In the genomic region with DNA sequence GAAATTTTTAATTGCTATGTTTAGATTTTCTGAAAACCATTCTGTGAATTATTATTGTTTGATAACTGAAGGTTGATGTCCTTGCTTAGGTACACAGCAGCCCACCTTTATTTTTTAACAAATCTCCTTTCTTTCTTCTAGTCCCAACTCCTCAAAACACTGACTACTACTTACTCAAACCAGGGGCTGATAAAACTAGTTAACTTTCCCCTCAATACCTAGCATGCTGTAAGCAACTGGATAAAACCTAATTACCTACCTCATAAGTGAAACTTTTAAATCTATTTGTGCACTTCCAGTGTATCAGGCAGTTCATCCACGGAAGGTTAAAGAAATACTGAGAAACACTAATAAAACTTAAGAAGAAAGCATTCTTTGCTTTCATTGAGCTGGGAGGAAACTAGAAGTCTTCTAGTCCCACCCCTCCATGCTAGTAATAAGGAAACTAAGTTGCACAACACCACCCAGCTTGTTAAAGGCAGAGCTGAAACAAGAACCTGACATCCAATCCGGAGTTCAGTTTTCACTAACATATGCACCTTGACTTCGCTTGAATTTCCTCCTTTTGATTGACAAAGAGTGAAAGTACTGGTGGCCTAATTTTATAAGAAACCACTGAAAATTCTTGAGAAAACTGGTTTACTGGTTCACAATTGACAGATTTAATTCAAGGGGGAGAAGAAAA, we compare ENCODE assay signal across 8 cellular contexts.
DNase-seq lines count a peak whose midpoint lies in the region; ATAC-seq, FAIRE-seq and TF ChIP-seq lines count a peak whose summit lies in the region.

No MANE protein-coding gene starts in this region.

- H3K4me1 ChIP-seq in right lobe of liver, result no peaks in the 10 kb centered on the region
- no peaks in the 10 kb centered on the region for H3K4me1 ChIP-seq in HepG2 (ENCODE audit: insufficient read depth, low read length)

- no peaks in the 10 kb centered on the region for H4K20me1 ChIP-seq in HepG2 (ENCODE audit: insufficient read depth, low read length)

- DNase-seq in right lobe of liver (no peak), HepG2 (ENCODE audit: low spot score) (no peak), OCI-M1 (lab: John Stamatoyannopoulos, UW) (peak; percentile 36), germinal center (ENCODE audit: low spot score) (peak; percentile 55), ureter (ENCODE audit: low spot score) (peak; percentile 66), AG08396 (ENCODE audit: low spot score) (no peak), COR-L47 (lab: John Stamatoyannopoulos, UW) (no peak)

- no peak overlapping the region for H3K27ac ChIP-seq in right lobe of liver
- H3K27ac ChIP-seq in HepG2 (ENCODE audit: extremely low read length, insufficient read depth, low read length), result no peak overlapping the region

- no peak overlapping the region for H2AFZ ChIP-seq in HepG2 (ENCODE audit: low read length)

- no peak for FAIRE-seq in HepG2 (lab: Jason Lieb, UNC)

- H3K36me3 ChIP-seq in right lobe of liver, result no peaks in the 10 kb centered on the region
- H3K36me3 ChIP-seq in HepG2 (replicated peaks in 1 of 2; ENCODE audit: control insufficient read depth in 1 of 2, insufficient read depth in 2 of 2, low read length in 2 of 2), result no peaks in the 10 kb centered on the region

- H3K4me3 ChIP-seq in right lobe of liver (no peak overlapping the region), HepG2 (replicated peaks in 1 of 3; ENCODE audit: insufficient read depth in 1 of 3, low read depth in 2 of 3, low read length in 3 of 3) (no peak overlapping the region)

- no peak overlapping the region for H3K4me2 ChIP-seq in HepG2 (ENCODE audit: low read depth, low read length)

- intact Hi-C loops in right lobe of liver (cut with DNase I) (no loop called here), HepG2 (cut with micrococcal nuclease; ENCODE audit: unreplicated experiment) (no loop called here)

- TF ChIP-seq CTCF in right lobe of liver (IDR thresholded peaks at IDR 0.05), result no peak
- TF ChIP-seq CTCF in HepG2 (CRISPR knock-in tag; IDR thresholded peaks at IDR 0.05), result no peak

- no TSS peak for BruUV-seq in HepG2 (replicated peaks; lab: Mats Ljungman, UMichigan)

- no peaks in the 10 kb centered on the region for H3K9me3 ChIP-seq in right lobe of liver
- H3K9me3 ChIP-seq in HepG2 (ENCODE audit: low read length), result no peaks in the 10 kb centered on the region

- no peak for TF ChIP-seq RAD21 in HepG2 (CRISPR knock-in tag; IDR thresholded peaks at IDR 0.05)

- CTCF ChIA-PET in HepG2 (lab: Yijun Ruan, JAX; ENCODE audit: low intra/inter-chr PET ratio, low total read pairs), result no interaction called here

- in situ Hi-C loops in HepG2 (cut with HindIII; ENCODE audit: extremely low pct_ligation_motif_present, low pct_unique_long_range_greater_than_20kb), result no loop called here

- peak; percentile 56 to 86 (median 72) for ATAC-seq in right lobe of liver
- ATAC-seq in HepG2, result no peak
- peak; percentile 100 for ATAC-seq in HG02970 (IDR thresholded peaks at IDR 0.05; ENCODE audit: low FRiP score, unreplicated experiment)

- no peaks in the 10 kb centered on the region for H3K79me2 ChIP-seq in HepG2 (ENCODE audit: insufficient read depth, low read length)

- H3K27me3 ChIP-seq in right lobe of liver (no peaks in the 10 kb centered on the region), HepG2 (ENCODE audit: control insufficient read depth in 1 of 2, insufficient read depth in 2 of 2, low read length in 2 of 2) (0 out of 5 replicates have a peak, but pooled peaks cover 0 to 2% of the 10 kb centered on the region in 2 experiments)

- no peak for TF ChIP-seq EP300 in HepG2 (IDR thresholded peaks at IDR 0.05; ENCODE audit: low read depth in 2 of 2, low read length in 2 of 2)
- no peak for TF ChIP-seq EP300 in HepG2 (CRISPR knock-in tag; IDR thresholded peaks at IDR 0.05; ENCODE audit: borderline replicate concordance)

- WGBS in right lobe of liver (ENCODE audit: insufficient coverage, low coverage, low lambda C conversion rate, missing lambda C conversion rate), result 34% methylated on average over 3 of the region's 3 CpGs
- WGBS in HepG2 (ENCODE audit: low lambda C conversion rate), result 0% methylated on average over 3 of the region's 3 CpGs

- POLR2A ChIA-PET in HepG2 (lab: Yijun Ruan, JAX), result no interaction called here

- TF ChIP-seq POLR2A in right lobe of liver (IDR thresholded peaks at IDR 0.05) (no peak), HepG2 (IDR thresholded peaks at IDR 0.05; ENCODE audit: insufficient read depth in 1 of 2, low read depth in 2 of 2, low read length in 2 of 2) (no peak)

- H3K9ac ChIP-seq in HepG2 (ENCODE audit: insufficient read depth, low read depth, low read length), result no peak overlapping the region

TF ChIP-seq in HepG2, 621 proteins besides CTCF, POLR2A, EP300 and RAD21:
- TF ChIP-seq MAZ (IDR thresholded peaks at IDR 0.05; ENCODE audit: borderline replicate concordance, low read depth, low read length), result no peak
- no peak for TF ChIP-seq MAZ (CRISPR knock-in tag; IDR thresholded peaks at IDR 0.05; ENCODE audit: low read depth)
- TF ChIP-seq ZNF451 (CRISPR knock-in tag; IDR thresholded peaks at IDR 0.05), result no peak
- TF ChIP-seq ZNF614 (CRISPR knock-in tag; IDR thresholded peaks at IDR 0.05; ENCODE audit: borderline replicate concordance), result no peak
- TF ChIP-seq MXD4 (CRISPR knock-in tag; IDR thresholded peaks at IDR 0.05), result no peak
- TF ChIP-seq CHD4 (IDR thresholded peaks at IDR 0.05; ENCODE audit: borderline replicate concordance, low read length), result no peak
- no peak for TF ChIP-seq FOXK1 (CRISPR knock-in tag; IDR thresholded peaks at IDR 0.05; ENCODE audit: borderline replicate concordance, low read depth)
- no peak for TF ChIP-seq ZNF788 (CRISPR knock-in tag; IDR thresholded peaks at IDR 0.05; ENCODE audit: borderline replicate concordance)
- TF ChIP-seq IRX3 (CRISPR knock-in tag; IDR thresholded peaks at IDR 0.05; ENCODE audit: borderline replicate concordance, low read depth), result no peak
- no peak for TF ChIP-seq ZNF891 (CRISPR knock-in tag; IDR thresholded peaks at IDR 0.05)
- TF ChIP-seq PAF1 (CRISPR knock-in tag; IDR thresholded peaks at IDR 0.05), result no peak
- no peak for TF ChIP-seq RFXAP (CRISPR knock-in tag; IDR thresholded peaks at IDR 0.05; ENCODE audit: borderline replicate concordance)
- TF ChIP-seq ZNF333 (CRISPR knock-in tag; IDR thresholded peaks at IDR 0.05; ENCODE audit: borderline replicate concordance), result no peak
- no peak for TF ChIP-seq SSRP1 (CRISPR knock-in tag; IDR thresholded peaks at IDR 0.05)
- no peak for TF ChIP-seq ZBTB7A (CRISPR knock-in tag; IDR thresholded peaks at IDR 0.05)
- no peak for TF ChIP-seq ZNF605 (CRISPR knock-in tag; IDR thresholded peaks at IDR 0.05)
- TF ChIP-seq SMARCC2 (IDR thresholded peaks at IDR 0.05), result no peak
- TF ChIP-seq, protein P1, sequence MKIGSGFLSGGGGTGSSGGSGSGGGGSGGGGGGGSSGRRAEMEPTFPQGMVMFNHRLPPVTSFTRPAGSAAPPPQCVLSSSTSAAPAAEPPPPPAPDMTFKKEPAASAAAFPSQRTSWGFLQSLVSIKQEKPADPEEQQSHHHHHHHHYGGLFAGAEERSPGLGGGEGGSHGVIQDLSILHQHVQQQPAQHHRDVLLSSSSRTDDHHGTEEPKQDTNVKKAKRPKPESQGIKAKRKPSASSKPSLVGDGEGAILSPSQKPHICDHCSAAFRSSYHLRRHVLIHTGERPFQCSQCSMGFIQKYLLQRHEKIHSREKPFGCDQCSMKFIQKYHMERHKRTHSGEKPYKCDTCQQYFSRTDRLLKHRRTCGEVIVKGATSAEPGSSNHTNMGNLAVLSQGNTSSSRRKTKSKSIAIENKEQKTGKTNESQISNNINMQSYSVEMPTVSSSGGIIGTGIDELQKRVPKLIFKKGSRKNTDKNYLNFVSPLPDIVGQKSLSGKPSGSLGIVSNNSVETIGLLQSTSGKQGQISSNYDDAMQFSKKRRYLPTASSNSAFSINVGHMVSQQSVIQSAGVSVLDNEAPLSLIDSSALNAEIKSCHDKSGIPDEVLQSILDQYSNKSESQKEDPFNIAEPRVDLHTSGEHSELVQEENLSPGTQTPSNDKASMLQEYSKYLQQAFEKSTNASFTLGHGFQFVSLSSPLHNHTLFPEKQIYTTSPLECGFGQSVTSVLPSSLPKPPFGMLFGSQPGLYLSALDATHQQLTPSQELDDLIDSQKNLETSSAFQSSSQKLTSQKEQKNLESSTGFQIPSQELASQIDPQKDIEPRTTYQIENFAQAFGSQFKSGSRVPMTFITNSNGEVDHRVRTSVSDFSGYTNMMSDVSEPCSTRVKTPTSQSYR (CRISPR knock-in tag; IDR thresholded peaks at IDR 0.05; ENCODE audit: borderline replicate concordance), result no peak
- TF ChIP-seq IKZF1 (IDR thresholded peaks at IDR 0.05), result no peak
- no peak for TF ChIP-seq ZNF775 (CRISPR knock-in tag; IDR thresholded peaks at IDR 0.05; ENCODE audit: borderline replicate concordance)

Comparison
In these comparisons a context has a peak if more than half of its experiments do, and no peak if none do; other contexts are left out.
1. DNase-seq: peak in OCI-M1 (single experiment), germinal center (single experiment) and ureter (single experiment); none in right lobe of liver (0 of 3), HepG2 (single experiment), AG08396 (single experiment) and COR-L47 (single experiment).